ENCODE assay signal across 14 cellular contexts in genomic region chr6:130945401-130945919, GRCh38.
DNase-seq lines count a peak whose midpoint lies in the region; ATAC-seq and TF ChIP-seq lines count a peak whose summit lies in the region.
"Had no signal": no experiment of that assay in that cellular context is flagged by ENCODE, and none has a peak within 500 bp of the region (broad histone marks: within the 10 kb centered on the region; RNA-seq: fewer than 3 reads in every experiment).

No MANE protein-coding gene starts in this region.

- TF ChIP-seq POLR2A in testis (IDR thresholded peaks at IDR 0.05) = no peak

- H3K4me1 ChIP-seq in SJSA1 (replicated peaks) (peaks cover 43% of the 10 kb centered on the region), testis (peaks cover 21% of the 10 kb centered on the region)

- H3K36me3 ChIP-seq in SJSA1 = 0 out of 2 replicates have a peak, but pooled peaks cover 3% of the 10 kb centered on the region
- no peaks in the 10 kb centered on the region for H3K36me3 ChIP-seq in testis (ENCODE audit: low read depth, missing control alignments)

- H3K4me3 ChIP-seq in SJSA1 (no peak overlapping the region), fibroblast of pulmonary artery (replicated peaks; ENCODE audit: low read depth, low read length) (peak overlapping the region; percentile 28), testis (no peak overlapping the region)
- H3K4me3 ChIP-seq: heart left ventricle, smooth muscle cell had no signal

- ATAC-seq in Right ventricle myocardium superior (ENCODE audit: poor library complexity) = peak; percentile 25

- H3K9me3 ChIP-seq in SJSA1 (replicated peaks) (no peaks in the 10 kb centered on the region), testis (no peaks in the 10 kb centered on the region)
- H3K9me3 ChIP-seq: heart left ventricle had no signal

- DNase-seq in Right ventricle myocardium superior (no peak), cardiac septum (ENCODE audit: low spot score) (no peak), SJSA1 (ENCODE audit: low read depth in 1 of 2, low spot score in 2 of 2) (peak in 1 of 2 experiments; percentile 72), fibroblast of pulmonary artery (ENCODE audit: low read depth) (peak; percentile 84), testis (no peak), mucosa of gallbladder (ENCODE audit: low spot score) (no peak)
- no peak for DNase-seq in activated effector memory CD4-positive, alpha-beta T cell treated with Interleukin-2 at 50 U/mL for 16 hours
- DNase-seq in stimulated activated CD4-positive, alpha-beta T cell treated with anti-CD3 and anti-CD28 coated beads, Interleukin-12 subunit alpha, Interleukin-12 subunit beta, amount 100 ng/mL, for 4 hours = no peak
- DNase-seq: cerebellar nuclear complex, DMS53, heart left ventricle, NCI-H2107, RPMI8226 had no signal

- intact Hi-C loops in Right ventricle myocardium superior (cut with DNase I) = no loop called here
- intact Hi-C loops in cardiac septum (cut with DNase I) = no loop called here
- intact Hi-C loops in testis (cut with DNase I; ENCODE audit: low total_unique reads) = no loop called here

- no peak for TF ChIP-seq CTCF in fibroblast of pulmonary artery (IDR thresholded peaks at IDR 0.05; ENCODE audit: low read length, missing control alignments)
- TF ChIP-seq CTCF in testis (IDR thresholded peaks at IDR 0.05) = no peak

- 43 to 51% methylated on average over 4 of the region's 4 CpGs for WGBS in testis, 2 donors

- H3K27ac ChIP-seq in SJSA1 = peak overlapping the region; percentile 65
- peak overlapping the region; percentile 2 to 60 for H3K27ac ChIP-seq in testis

- H3K27me3 ChIP-seq in SJSA1 (replicated peaks) (no peaks in the 10 kb centered on the region), testis (no peaks in the 10 kb centered on the region)
- H3K27me3 ChIP-seq: heart left ventricle had no signal
